Comparison of ENCODE assay signal across 8 cellular contexts in genomic region chr15:99213187-99213811, GRCh38. TPM values are rescaled to one million over a fixed set of nuclear protein-coding genes. Genes with fewer than 3 reads are reported as not detected.
DNase-seq lines count a peak whose midpoint lies in the region; ATAC-seq, FAIRE-seq and TF ChIP-seq lines count a peak whose summit lies in the region.

No MANE protein-coding gene starts in this region.

- TF ChIP-seq POLR2A in breast epithelium (IDR thresholded peaks at IDR 0.05): no peak

- H3K27ac ChIP-seq in HEK293 (ENCODE audit: extremely low read depth, low read depth, low read length) (no peak overlapping the region), VCaP (no peak overlapping the region), breast epithelium (no peak overlapping the region)

- FAIRE-seq in islet of Langerhans (lab: Jason Lieb, UNC): peak; percentile 96

- TF ChIP-seq CTCF in GM06990 (IDR thresholded peaks at IDR 0.05; ENCODE audit: insufficient read depth, low read length, poor library complexity, severe bottlenecking) (peak; percentile 84), HEK293 (tag by site-specific recombination; IDR thresholded peaks at IDR 0.05) (peak; percentile 25; the same call in 1 of the 2 replicates), VCaP (conservative IDR thresholded peaks at IDR 0.05) (peak; percentile 99), breast epithelium (IDR thresholded peaks at IDR 0.05) (peak; percentile 50 to 87 (median 86))

- CTCF ChIA-PET in HEK293 (lab: Yijun Ruan, JAX): interaction anchor here (0.5 to 8.3 kb wide), 37 partner anchors 10 to 699 kb away, joined by 3 to 118 read pairs (median 4); partner anchors contain the start of gene SYNM

- H3K27me3 ChIP-seq in GM06990 (replicated peaks; ENCODE audit: control insufficient read depth, insufficient read depth, low read length) (no peaks in the 10 kb centered on the region), breast epithelium (no peaks in the 10 kb centered on the region)

- intact Hi-C loops in breast epithelium (cut with DNase I; ENCODE audit: low total_unique reads): loop anchor here (5.0 kb wide), 1 partner anchor 106 kb away; the partner anchor contains the start of gene SYNM

- H3K36me3 ChIP-seq in GM06990 (ENCODE audit: control insufficient read depth, insufficient read depth, low read length) (no peaks in the 10 kb centered on the region), HEK293 (ENCODE audit: control insufficient read depth in 2 of 2, insufficient read depth in 1 of 2, low read length in 2 of 2) (peaks cover 16 to 26% of the 10 kb centered on the region in 2 experiments), breast epithelium (no peaks in the 10 kb centered on the region)

- no peak overlapping the region for H3K4me3 ChIP-seq in GM06990 (replicated peaks; ENCODE audit: low read depth, low read length)
- no peak overlapping the region for H3K4me3 ChIP-seq in HEK293 (ENCODE audit: low read depth, low read length)
- H3K4me3 ChIP-seq in breast epithelium: no peak overlapping the region

- no peaks in the 10 kb centered on the region for H3K9me3 ChIP-seq in HEK293 (ENCODE audit: control insufficient read depth, insufficient read depth, low read depth, low read length)
- no peaks in the 10 kb centered on the region for H3K9me3 ChIP-seq in breast epithelium

- POLR2A ChIA-PET in HEK293 (lab: Yijun Ruan, JAX): interaction anchor here (0.6 to 1.2 kb wide), 4 partner anchors 108 to 240 kb away, joined by 3 to 7 read pairs (median 4); no protein-coding TSS in a partner anchor

- DNase-seq in GM06990 (ENCODE audit: extremely low read depth, insufficient read length) (no peak), NCI-H1694 (lab: John Stamatoyannopoulos, UW) (peak; percentile 31), breast epithelium (ENCODE audit: low spot score in 2 of 2) (peak; percentile 82 to 83)
- peak; percentile 5 to 37 for DNase-seq in stimulated activated CD4-positive, alpha-beta T cell treated with anti-CD3 and anti-CD28 coated beads, Interleukin-15, amount 100 ng/mL, for 1 hour (ENCODE audit: low read depth in 1 of 2, low spot score in 1 of 2)

- H3K4me1 ChIP-seq in HEK293 (ENCODE audit: control insufficient read depth, insufficient read depth, low read length) (no peaks in the 10 kb centered on the region), breast epithelium (no peaks in the 10 kb centered on the region)

- no peak for ATAC-seq in HG02973 (IDR thresholded peaks at IDR 0.05; ENCODE audit: unreplicated experiment)

TF ChIP-seq in HEK293, 187 proteins besides CTCF, POLR2A, EP300 and RAD21:
- TF ChIP-seq REPIN1 (tag by site-specific recombination; IDR thresholded peaks at IDR 0.05; ENCODE audit: low read depth) (no peak), ZNF660 (tag by site-specific recombination; IDR thresholded peaks at IDR 0.05) (peak; percentile 24; the same call in 1 of the 2 replicates), ZNF654 (tag by site-specific recombination; IDR thresholded peaks at IDR 0.05; ENCODE audit: low read depth) (peak; percentile 65)
TF ChIP-seq in HEK293: peak in this region for 2.

RNA-seq across cellular contexts. Expression of gene TTC23, which starts 36.1 kb away (rescaled TPM):
- 10 to 100 TPM; 19.2 to 43.9 (median 29.5) TPM for total RNA-seq in breast epithelium

RNA-seq across cellular contexts. Expression of gene LRRC28, which starts 38.0 kb away (rescaled TPM):
- 10 to 100 TPM; 24.3 to 52.2 (median 44.3) TPM for total RNA-seq in breast epithelium

Comparison
In these comparisons a context has a peak if more than half of its experiments do, and no peak if none do; other contexts are left out.
1. CTCF ChIP-seq: peak in every context shown above with its lines; median percentile 99 in VCaP; 86 in breast epithelium; 84 in GM06990; 25 in HEK293.